In genomic region chr1:16608838-16609560, GRCh38 we compare ENCODE assay signal across 17 cellular contexts. TPM values are rescaled to one million over a fixed set of nuclear protein-coding genes. Genes with fewer than 3 reads are reported as not detected.
"Had no signal": no experiment of that assay in that cellular context is flagged by ENCODE, and none has a peak within 500 bp of the region (broad histone marks: within the 10 kb centered on the region; RNA-seq: fewer than 3 reads in every experiment).

No MANE protein-coding gene starts in this region.

- DNase-seq: activated CD4-positive, alpha-beta memory T cell treated with anti-CD3 and anti-CD28 coated beads for 36 hours; activated CD4-positive, alpha-beta T cell treated with anti-CD3 and anti-CD28 coated beads for 1 hour; activated gamma-delta T cell; activated T-cell treated with anti-CD3 and anti-CD28 coated beads, Interleukin-2, amount 50 U/mL, for 72 hours; amniotic stem cell; caudate nucleus; effector CD4-positive, alpha-beta T cell; foreskin melanocyte; stimulated activated CD4-positive, alpha-beta T cell treated with anti-CD3 and anti-CD28 coated beads, Interleukin-12 subunit alpha, Interleukin-12 subunit beta, amount 100 ng/mL, for 4 hours had no signal

- H3K4me3 Mint-ChIP-seq: activated CD4-positive, alpha-beta memory T cell treated with anti-CD3 and anti-CD28 coated beads for 36 hours; activated T-cell treated with anti-CD3 and anti-CD28 coated beads, Interleukin-2, amount 50 U/mL, for 72 hours; mesothelial cell of epicardium; neural progenitor cell had no signal

- H3K4me3 ChIP-seq: lower lobe of right lung, neural progenitor cell, pancreas, stomach, thoracic aorta, uterus had no signal

- H3K4me2 ChIP-seq: neural progenitor cell had no signal

- H3K36me3 ChIP-seq: neural progenitor cell, uterus had no signal

- H3K9me3 ChIP-seq: lower lobe of right lung, pancreas, stomach, thoracic aorta, uterus had no signal

- H3K4me1 Mint-ChIP-seq: mesothelial cell of epicardium, neural progenitor cell had no signal

- H3K9ac ChIP-seq: neural progenitor cell had no signal

- H3K9me3 Mint-ChIP-seq: activated CD4-positive, alpha-beta memory T cell treated with anti-CD3 and anti-CD28 coated beads for 36 hours; activated naive CD4-positive, alpha-beta T cell treated with anti-CD3 and anti-CD28 coated beads, Interleukin-2, amount 50 U/mL, for 72 hours; activated T-cell treated with anti-CD3 and anti-CD28 coated beads, Interleukin-2, amount 50 U/mL, for 72 hours; mesothelial cell of epicardium; neural progenitor cell had no signal

- H3K27ac Mint-ChIP-seq: activated CD4-positive, alpha-beta memory T cell treated with anti-CD3 and anti-CD28 coated beads for 36 hours; activated naive CD4-positive, alpha-beta T cell treated with anti-CD3 and anti-CD28 coated beads, Interleukin-2, amount 50 U/mL, for 72 hours; activated T-cell treated with anti-CD3 and anti-CD28 coated beads, Interleukin-2, amount 50 U/mL, for 72 hours; mesothelial cell of epicardium; neural progenitor cell had no signal

- H2AFZ ChIP-seq: neural progenitor cell had no signal

- ATAC-seq: activated naive CD4-positive, alpha-beta T cell treated with anti-CD3 and anti-CD28 coated beads, Interleukin-2, amount 50 U/mL, for 72 hours; activated T-cell treated with anti-CD3 and anti-CD28 coated beads, Interleukin-2, amount 50 U/mL, for 72 hours; lower lobe of right lung had no signal

- H3K27me3 Mint-ChIP-seq: activated CD4-positive, alpha-beta memory T cell treated with anti-CD3 and anti-CD28 coated beads for 36 hours had no signal

- FAIRE-seq: pancreas had no signal

- H3K36me3 Mint-ChIP-seq: activated CD4-positive, alpha-beta memory T cell treated with anti-CD3 and anti-CD28 coated beads for 36 hours; activated naive CD4-positive, alpha-beta T cell treated with anti-CD3 and anti-CD28 coated beads, Interleukin-2, amount 50 U/mL, for 72 hours; mesothelial cell of epicardium; neural progenitor cell had no signal

- H3K27me3 ChIP-seq: pancreas, stomach, uterus had no signal

- H3K27ac ChIP-seq: lower lobe of right lung, neural progenitor cell, pancreas, stomach, thoracic aorta, uterus had no signal

RNA-seq across cellular contexts. Expression of gene RNU1-3, which starts 57.7 kb away (rescaled TPM):
- polyA plus RNA-seq: pancreas, stomach had no signal
